10 cellular contexts compared by ENCODE assay signal in genomic region chr16:26645629-26646028, GRCh38.
DNase-seq lines count a peak whose midpoint lies in the region; ATAC-seq and TF ChIP-seq lines count a peak whose summit lies in the region.
"Had no signal": no experiment of that assay in that cellular context is flagged by ENCODE, and none has a peak within 500 bp of the region (broad histone marks: within the 10 kb centered on the region; RNA-seq: fewer than 3 reads in every experiment).

No MANE protein-coding gene starts in this region.

- H3K36me3 Mint-ChIP-seq in CD4-positive, alpha-beta memory T cell: no peaks in the 10 kb centered on the region
- H3K36me3 Mint-ChIP-seq in activated naive CD4-positive, alpha-beta T cell treated with anti-CD3 and anti-CD28 coated beads for 36 hours (ENCODE audit: low read depth): no peaks in the 10 kb centered on the region
- no peaks in the 10 kb centered on the region for H3K36me3 Mint-ChIP-seq in osteocyte (ENCODE audit: unreplicated experiment)

- H3K4me1 ChIP-seq in CD4-positive, alpha-beta memory T cell (ENCODE audit: insufficient read depth, low read length): peaks cover 7% of the 10 kb centered on the region
- no peaks in the 10 kb centered on the region for H3K4me1 ChIP-seq in NT2/D1 (ENCODE audit: insufficient read depth, insufficient read length)

- H3K4me3 Mint-ChIP-seq in CD4-positive, alpha-beta memory T cell: peak overlapping the region in 1 of 8 donors; percentile 36
- H3K4me3 Mint-ChIP-seq in activated naive CD4-positive, alpha-beta T cell treated with anti-CD3 and anti-CD28 coated beads for 36 hours: no peak overlapping the region
- no peak overlapping the region for H3K4me3 Mint-ChIP-seq in osteocyte (ENCODE audit: unreplicated experiment)

- peaks cover 0 to 16% (median 3%) of the 10 kb centered on the region in 4 donors for H3K4me1 Mint-ChIP-seq in CD4-positive, alpha-beta memory T cell
- H3K4me1 Mint-ChIP-seq in activated naive CD4-positive, alpha-beta T cell treated with anti-CD3 and anti-CD28 coated beads for 36 hours (ENCODE audit: low read depth): peaks cover 11% of the 10 kb centered on the region
- H3K4me1 Mint-ChIP-seq in osteocyte (ENCODE audit: unreplicated experiment): no peaks in the 10 kb centered on the region

- H3K27ac ChIP-seq in CD4-positive, alpha-beta memory T cell (ENCODE audit: low read depth, low read length): no peak overlapping the region

- peak in 4 of 5 donors; percentile 8 to 17 (median 12) for DNase-seq in CD4-positive, alpha-beta memory T cell
- DNase-seq in NT2/D1 (ENCODE audit: low read depth, low spot score) (peak; percentile 32), osteocyte (ENCODE audit: extremely low spot score, unreplicated experiment) (peak; percentile 73), G401 (ENCODE audit: low spot score) (no peak), NCI-H2227 (lab: John Stamatoyannopoulos, UW; ENCODE audit: unreplicated experiment) (no peak)
- DNase-seq in activated naive CD4-positive, alpha-beta T cell treated with anti-CD3 and anti-CD28 coated beads for 36 hours: peak; percentile 81
- DNase-seq: GDM1, NCI-H1930 had no signal

- H3K36me3 ChIP-seq in CD4-positive, alpha-beta memory T cell (ENCODE audit: insufficient read depth, low read length): no peaks in the 10 kb centered on the region
- no peaks in the 10 kb centered on the region for H3K36me3 ChIP-seq in NT2/D1 (ENCODE audit: insufficient read depth, insufficient read length, low read length)

- in situ Hi-C loops in G401 (cut with HindIII; ENCODE audit: low sequenced_read_pairs): no loop called here

- ATAC-seq in HG03571 (IDR thresholded peaks at IDR 0.05; ENCODE audit: unreplicated experiment) (no peak), HG03469 (IDR thresholded peaks at IDR 0.05; ENCODE audit: unreplicated experiment) (no peak)

- no peaks in the 10 kb centered on the region for H3K27me3 ChIP-seq in CD4-positive, alpha-beta memory T cell (ENCODE audit: insufficient read depth, low read length)
- H3K27me3 ChIP-seq in NT2/D1 (ENCODE audit: insufficient read depth, insufficient read length): no peaks in the 10 kb centered on the region

- intact Hi-C loops in CD4-positive, alpha-beta memory T cell (cut with micrococcal nuclease): no loop called here
- intact Hi-C loops in activated naive CD4-positive, alpha-beta T cell treated with anti-CD3 and anti-CD28 coated beads for 36 hours (cut with micrococcal nuclease): loop anchor here (1.0 to 10.0 kb wide), 2 partner anchors 149 to 807 kb away; no protein-coding TSS in a partner anchor

- no peak overlapping the region for H3K4me3 ChIP-seq in CD4-positive, alpha-beta memory T cell (ENCODE audit: low read length in 2 of 2)
- no peak overlapping the region for H3K4me3 ChIP-seq in NT2/D1 (ENCODE audit: insufficient read length, low read depth)

- CTCF ChIA-PET in CD4-positive, alpha-beta memory T cell (lab: Charles Lee; ENCODE audit: partially characterized antibody): no interaction called here
- CTCF ChIA-PET in activated naive CD4-positive, alpha-beta T cell treated with anti-CD3 and anti-CD28 coated beads for 36 hours (lab: Charles Lee): interaction anchor here (0.7 to 1.5 kb wide), 18 partner anchors 9 to 807 kb away, joined by 3 to 8 read pairs (median 3); no protein-coding TSS in a partner anchor

- H3K9me3 Mint-ChIP-seq in CD4-positive, alpha-beta memory T cell: no peaks in the 10 kb centered on the region
- no peaks in the 10 kb centered on the region for H3K9me3 Mint-ChIP-seq in activated naive CD4-positive, alpha-beta T cell treated with anti-CD3 and anti-CD28 coated beads for 36 hours
- H3K9me3 Mint-ChIP-seq in osteocyte (ENCODE audit: unreplicated experiment): no peaks in the 10 kb centered on the region

- no peak for TF ChIP-seq CTCF in osteocyte (IDR thresholded peaks at IDR 0.05)

- peaks cover 2 to 9% of the 10 kb centered on the region in 2 donors for H3K27me3 Mint-ChIP-seq in CD4-positive, alpha-beta memory T cell
- peaks cover 12% of the 10 kb centered on the region for H3K27me3 Mint-ChIP-seq in activated naive CD4-positive, alpha-beta T cell treated with anti-CD3 and anti-CD28 coated beads for 36 hours (ENCODE audit: low read depth)
- H3K27me3 Mint-ChIP-seq in osteocyte (ENCODE audit: unreplicated experiment): no peaks in the 10 kb centered on the region

- peak overlapping the region in 1 of 7 donors; percentile 32 for H3K27ac Mint-ChIP-seq in CD4-positive, alpha-beta memory T cell
- no peak overlapping the region for H3K27ac Mint-ChIP-seq in activated naive CD4-positive, alpha-beta T cell treated with anti-CD3 and anti-CD28 coated beads for 36 hours
- no peak overlapping the region for H3K27ac Mint-ChIP-seq in osteocyte (ENCODE audit: unreplicated experiment)

- POLR2A ChIA-PET in CD4-positive, alpha-beta memory T cell (lab: Charles Lee; ENCODE audit: partially characterized antibody): no interaction called here

- no peaks in the 10 kb centered on the region for H3K9me3 ChIP-seq in CD4-positive, alpha-beta memory T cell (ENCODE audit: control insufficient read depth in 1 of 2, low read length in 2 of 2)
- no peaks in the 10 kb centered on the region for H3K9me3 ChIP-seq in NT2/D1 (ENCODE audit: insufficient read depth, low read length)

- no peak overlapping the region for H3K9ac ChIP-seq in NT2/D1 (ENCODE audit: insufficient read length, low read depth)

Comparison
In these comparisons a context has a peak if more than half of its experiments do, and no peak if none do; other contexts are left out.
1. DNase-seq: peak in CD4-positive, alpha-beta memory T cell (4 of 5), NT2/D1 (single experiment), activated naive CD4-positive, alpha-beta T cell treated with anti-CD3 and anti-CD28 coated beads for 36 hours (single experiment) and osteocyte (single experiment); none in G401 (single experiment) and NCI-H2227 (single experiment).